In the genomic region with DNA sequence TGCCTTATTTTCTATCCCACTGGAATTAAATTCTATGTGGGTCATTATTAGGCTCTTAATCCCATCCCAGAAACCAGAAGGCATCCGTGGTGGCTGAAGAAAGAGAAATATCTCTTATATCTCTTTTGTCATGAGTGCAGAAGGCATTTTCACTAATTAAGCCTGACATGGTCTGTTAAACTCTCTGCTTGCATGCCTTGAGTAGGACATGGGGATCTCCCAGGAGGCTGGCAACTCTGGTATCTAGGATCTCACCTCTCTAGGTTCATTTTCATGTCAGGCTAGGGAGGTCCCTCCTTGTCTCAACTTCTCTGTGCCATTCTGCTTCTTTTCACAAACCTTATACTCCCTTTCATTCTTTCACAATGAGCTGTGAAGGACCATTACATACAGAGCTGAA, we compare ENCODE assay signal across 1 cellular context.
TF ChIP-seq lines count a peak whose summit lies in the region.

No MANE protein-coding gene starts in this region.

TF ChIP-seq in GM12878, 131 proteins besides CTCF, POLR2A, EP300 and RAD21 (continued from another document):
- TF ChIP-seq BHLHE40 (IDR thresholded peaks at IDR 0.05; ENCODE audit: borderline replicate concordance in 1 of 2, low read depth in 2 of 2, low read length in 1 of 2) (no peak), ETV6 (conservative IDR thresholded peaks at IDR 0.05 in 1 of 2, IDR thresholded peaks at IDR 0.05 in 1 of 2; ENCODE audit: borderline replicate concordance in 1 of 2, low read depth in 1 of 2) (no peak), POLR2AphosphoS2 (IDR thresholded peaks at IDR 0.05; ENCODE audit: low read depth, low read length) (no peak), TAF1 (IDR thresholded peaks at IDR 0.05; ENCODE audit: borderline replicate concordance, low read depth, low read length) (no peak), SP1 (IDR thresholded peaks at IDR 0.05; ENCODE audit: low read depth, low read length) (no peak), MTA2 (IDR thresholded peaks at IDR 0.05; ENCODE audit: low read depth) (no peak), ZBTB40 (IDR thresholded peaks at IDR 0.05; ENCODE audit: borderline replicate concordance) (no peak), BCL11A (IDR thresholded peaks at IDR 0.05; ENCODE audit: low read depth, low read length) (no peak), RFX5 (IDR thresholded peaks at IDR 0.05; ENCODE audit: low read depth, low read length) (no peak), STAT1 (conservative IDR thresholded peaks at IDR 0.05) (no peak), PRDM15 (CRISPR knock-in tag; IDR thresholded peaks at IDR 0.05) (no peak), NFXL1 (IDR thresholded peaks at IDR 0.05; ENCODE audit: borderline replicate concordance) (no peak)
- TF ChIP-seq, protein P1, sequence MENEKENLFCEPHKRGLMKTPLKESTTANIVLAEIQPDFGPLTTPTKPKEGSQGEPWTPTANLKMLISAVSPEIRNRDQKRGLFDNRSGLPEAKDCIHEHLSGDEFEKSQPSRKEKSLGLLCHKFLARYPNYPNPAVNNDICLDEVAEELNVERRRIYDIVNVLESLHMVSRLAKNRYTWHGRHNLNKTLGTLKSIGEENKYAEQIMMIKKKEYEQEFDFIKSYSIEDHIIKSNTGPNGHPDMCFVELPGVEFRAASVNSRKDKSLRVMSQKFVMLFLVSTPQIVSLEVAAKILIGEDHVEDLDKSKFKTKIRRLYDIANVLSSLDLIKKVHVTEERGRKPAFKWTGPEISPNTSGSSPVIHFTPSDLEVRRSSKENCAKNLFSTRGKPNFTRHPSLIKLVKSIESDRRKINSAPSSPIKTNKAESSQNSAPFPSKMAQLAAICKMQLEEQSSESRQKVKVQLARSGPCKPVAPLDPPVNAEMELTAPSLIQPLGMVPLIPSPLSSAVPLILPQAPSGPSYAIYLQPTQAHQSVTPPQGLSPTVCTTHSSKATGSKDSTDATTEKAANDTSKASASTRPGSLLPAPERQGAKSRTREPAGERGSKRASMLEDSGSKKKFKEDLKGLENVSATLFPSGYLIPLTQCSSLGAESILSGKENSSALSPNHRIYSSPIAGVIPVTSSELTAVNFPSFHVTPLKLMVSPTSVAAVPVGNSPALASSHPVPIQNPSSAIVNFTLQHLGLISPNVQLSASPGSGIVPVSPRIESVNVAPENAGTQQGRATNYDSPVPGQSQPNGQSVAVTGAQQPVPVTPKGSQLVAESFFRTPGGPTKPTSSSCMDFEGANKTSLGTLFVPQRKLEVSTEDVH (IDR thresholded peaks at IDR 0.05; ENCODE audit: low read depth, partially characterized antibody) = no peak
TF ChIP-seq in GM12878: peak in this region for 0.
